1 cellular context compared by ENCODE assay signal in genomic region chrX:54950730-54951375, GRCh38.
TF ChIP-seq lines count a peak whose summit lies in the region.

No MANE protein-coding gene starts in this region.

TF ChIP-seq in HepG2, 621 proteins besides CTCF, POLR2A, EP300 and RAD21:
- TF ChIP-seq KDM2A (CRISPR knock-in tag; IDR thresholded peaks at IDR 0.05; ENCODE audit: borderline replicate concordance, low read depth): no peak
- no peak for TF ChIP-seq ZBTB7A (CRISPR knock-in tag; IDR thresholded peaks at IDR 0.05)
- no peak for TF ChIP-seq FOXC1 (CRISPR knock-in tag; IDR thresholded peaks at IDR 0.05; ENCODE audit: borderline replicate concordance)
- no peak for TF ChIP-seq MBD4 (IDR thresholded peaks at IDR 0.05; ENCODE audit: borderline replicate concordance, low read length)
- TF ChIP-seq ZFY (CRISPR knock-in tag; IDR thresholded peaks at IDR 0.05): no peak
- no peak for TF ChIP-seq CENPBD1 (CRISPR knock-in tag; IDR thresholded peaks at IDR 0.05; ENCODE audit: borderline replicate concordance, low read depth)
- TF ChIP-seq ZNF430 (CRISPR knock-in tag; IDR thresholded peaks at IDR 0.05): no peak
- no peak for TF ChIP-seq NR2F1 (CRISPR knock-in tag; IDR thresholded peaks at IDR 0.05)
- no peak for TF ChIP-seq NR2F2 (IDR thresholded peaks at IDR 0.05; ENCODE audit: borderline replicate concordance, low read depth)
- no peak for TF ChIP-seq ZGPAT (CRISPR knock-in tag; IDR thresholded peaks at IDR 0.05)
- TF ChIP-seq, protein P1, sequence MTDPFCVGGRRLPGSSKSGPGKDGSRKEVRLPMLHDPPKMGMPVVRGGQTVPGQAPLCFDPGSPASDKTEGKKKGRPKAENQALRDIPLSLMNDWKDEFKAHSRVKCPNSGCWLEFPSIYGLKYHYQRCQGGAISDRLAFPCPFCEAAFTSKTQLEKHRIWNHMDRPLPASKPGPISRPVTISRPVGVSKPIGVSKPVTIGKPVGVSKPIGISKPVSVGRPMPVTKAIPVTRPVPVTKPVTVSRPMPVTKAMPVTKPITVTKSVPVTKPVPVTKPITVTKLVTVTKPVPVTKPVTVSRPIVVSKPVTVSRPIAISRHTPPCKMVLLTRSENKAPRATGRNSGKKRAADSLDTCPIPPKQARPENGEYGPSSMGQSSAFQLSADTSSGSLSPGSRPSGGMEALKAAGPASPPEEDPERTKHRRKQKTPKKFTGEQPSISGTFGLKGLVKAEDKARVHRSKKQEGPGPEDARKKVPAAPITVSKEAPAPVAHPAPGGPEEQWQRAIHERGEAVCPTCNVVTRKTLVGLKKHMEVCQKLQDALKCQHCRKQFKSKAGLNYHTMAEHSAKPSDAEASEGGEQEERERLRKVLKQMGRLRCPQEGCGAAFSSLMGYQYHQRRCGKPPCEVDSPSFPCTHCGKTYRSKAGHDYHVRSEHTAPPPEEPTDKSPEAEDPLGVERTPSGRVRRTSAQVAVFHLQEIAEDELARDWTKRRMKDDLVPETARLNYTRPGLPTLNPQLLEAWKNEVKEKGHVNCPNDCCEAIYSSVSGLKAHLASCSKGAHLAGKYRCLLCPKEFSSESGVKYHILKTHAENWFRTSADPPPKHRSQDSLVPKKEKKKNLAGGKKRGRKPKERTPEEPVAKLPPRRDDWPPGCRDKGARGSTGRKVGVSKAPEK (CRISPR knock-in tag; IDR thresholded peaks at IDR 0.05; ENCODE audit: borderline replicate concordance): no peak
- TF ChIP-seq JDP2 (CRISPR knock-in tag; IDR thresholded peaks at IDR 0.05; ENCODE audit: borderline replicate concordance): no peak
- TF ChIP-seq, protein P2, sequence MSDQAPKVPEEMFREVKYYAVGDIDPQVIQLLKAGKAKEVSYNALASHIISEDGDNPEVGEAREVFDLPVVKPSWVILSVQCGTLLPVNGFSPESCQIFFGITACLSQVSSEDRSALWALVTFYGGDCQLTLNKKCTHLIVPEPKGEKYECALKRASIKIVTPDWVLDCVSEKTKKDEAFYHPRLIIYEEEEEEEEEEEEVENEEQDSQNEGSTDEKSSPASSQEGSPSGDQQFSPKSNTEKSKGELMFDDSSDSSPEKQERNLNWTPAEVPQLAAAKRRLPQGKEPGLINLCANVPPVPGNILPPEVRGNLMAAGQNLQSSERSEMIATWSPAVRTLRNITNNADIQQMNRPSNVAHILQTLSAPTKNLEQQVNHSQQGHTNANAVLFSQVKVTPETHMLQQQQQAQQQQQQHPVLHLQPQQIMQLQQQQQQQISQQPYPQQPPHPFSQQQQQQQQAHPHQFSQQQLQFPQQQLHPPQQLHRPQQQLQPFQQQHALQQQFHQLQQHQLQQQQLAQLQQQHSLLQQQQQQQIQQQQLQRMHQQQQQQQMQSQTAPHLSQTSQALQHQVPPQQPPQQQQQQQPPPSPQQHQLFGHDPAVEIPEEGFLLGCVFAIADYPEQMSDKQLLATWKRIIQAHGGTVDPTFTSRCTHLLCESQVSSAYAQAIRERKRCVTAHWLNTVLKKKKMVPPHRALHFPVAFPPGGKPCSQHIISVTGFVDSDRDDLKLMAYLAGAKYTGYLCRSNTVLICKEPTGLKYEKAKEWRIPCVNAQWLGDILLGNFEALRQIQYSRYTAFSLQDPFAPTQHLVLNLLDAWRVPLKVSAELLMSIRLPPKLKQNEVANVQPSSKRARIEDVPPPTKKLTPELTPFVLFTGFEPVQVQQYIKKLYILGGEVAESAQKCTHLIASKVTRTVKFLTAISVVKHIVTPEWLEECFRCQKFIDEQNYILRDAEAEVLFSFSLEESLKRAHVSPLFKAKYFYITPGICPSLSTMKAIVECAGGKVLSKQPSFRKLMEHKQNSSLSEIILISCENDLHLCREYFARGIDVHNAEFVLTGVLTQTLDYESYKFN (CRISPR knock-in tag; conservative IDR thresholded peaks at IDR 0.05): no peak
- TF ChIP-seq KAT7 (CRISPR knock-in tag; IDR thresholded peaks at IDR 0.05; ENCODE audit: borderline replicate concordance): no peak
- TF ChIP-seq ZBTB40 (IDR thresholded peaks at IDR 0.05): no peak
- no peak for TF ChIP-seq ZBTB40 (CRISPR knock-in tag; IDR thresholded peaks at IDR 0.05)
- TF ChIP-seq KAT2B (IDR thresholded peaks at IDR 0.05; ENCODE audit: borderline replicate concordance, low read depth, low read length): no peak
- TF ChIP-seq ZBTB38 (CRISPR knock-in tag; IDR thresholded peaks at IDR 0.05): no peak
- TF ChIP-seq ARHGAP35 (CRISPR knock-in tag; IDR thresholded peaks at IDR 0.05; ENCODE audit: borderline replicate concordance): no peak
TF ChIP-seq in HepG2: peak in this region for 0.
